ENCODE assay signal across 17 cellular contexts in genomic region chr4:74114234-74114633, GRCh38. TPM values are rescaled to one million over a fixed set of nuclear protein-coding genes. Genes with fewer than 3 reads are reported as not detected.
DNase-seq lines count a peak whose midpoint lies in the region; ATAC-seq and FAIRE-seq lines count a peak whose summit lies in the region.
"Had no signal": no experiment of that assay in that cellular context is flagged by ENCODE, and none has a peak within 500 bp of the region (broad histone marks: within the 10 kb centered on the region; RNA-seq: fewer than 3 reads in every experiment).

No MANE protein-coding gene starts in this region.

- peak; percentile 48 for DNase-seq in COLO829 (ENCODE audit: low spot score)
- DNase-seq in RCC 7860 (ENCODE audit: low spot score): peak; percentile 28
- DNase-seq in dermis blood vessel endothelial cell: peak; percentile 62
- peak; percentile 75 for DNase-seq in kidney tubule cell (ENCODE audit: low spot score)
- no peak for DNase-seq in stimulated activated CD4-positive, alpha-beta T cell treated with anti-CD3 and anti-CD28 coated beads, Interleukin-2, amount 100 ng/mL, for 48 hours
- DNase-seq: activated effector memory CD4-positive, alpha-beta T cell treated with anti-CD3 and anti-CD28 coated beads, Interleukin-2, amount 50 U/mL, for 16 hours; CD4-positive, alpha-beta T cell; glutamatergic neuron; left colon; NCI-H1105; NCI-H446; right cardiac atrium; stimulated activated naive CD8-positive, alpha-beta T cell treated with anti-CD3 and anti-CD28 coated beads, Interleukin-15, amount 100 ng/mL, for 72 hours had no signal

- ATAC-seq in HG03354 (IDR thresholded peaks at IDR 0.05; ENCODE audit: poor library complexity, severe bottlenecking, unreplicated experiment) (no peak), GM21526 (IDR thresholded peaks at IDR 0.05; ENCODE audit: low FRiP score, unreplicated experiment) (no peak), HG03571 (IDR thresholded peaks at IDR 0.05; ENCODE audit: unreplicated experiment) (no peak)
- ATAC-seq: right cardiac atrium; stimulated activated naive CD8-positive, alpha-beta T cell treated with anti-CD3 and anti-CD28 coated beads, Interleukin-15, amount 100 ng/mL, for 72 hours had no signal

- FAIRE-seq in RCC 7860 (lab: Jason Lieb, UNC): no peak
- FAIRE-seq: HTR-8/SVneo had no signal

RNA-seq across cellular contexts. Expression of gene CXCL2, which starts 15.2 kb away (rescaled TPM):
- total RNA-seq in dermis blood vessel endothelial cell: 1.2 and 5.6 TPM in 2 replicates

RNA-seq across cellular contexts. Expression of gene MTHFD2L, which starts 43.7 kb away (rescaled TPM):
- total RNA-seq in dermis blood vessel endothelial cell: 19.8 and 33.5 TPM in 2 replicates

Comparison
In these comparisons a context has a peak if more than half of its experiments do, and no peak if none do; other contexts are left out.
1. DNase-seq: peak in COLO829 (single experiment), RCC 7860 (single experiment), dermis blood vessel endothelial cell (single experiment) and kidney tubule cell (single experiment); none in stimulated activated CD4-positive, alpha-beta T cell treated with anti-CD3 and anti-CD28 coated beads, Interleukin-2, amount 100 ng/mL, for 48 hours (0 of 2).